Comparison of ENCODE assay signal across 8 cellular contexts in the genomic region with DNA sequence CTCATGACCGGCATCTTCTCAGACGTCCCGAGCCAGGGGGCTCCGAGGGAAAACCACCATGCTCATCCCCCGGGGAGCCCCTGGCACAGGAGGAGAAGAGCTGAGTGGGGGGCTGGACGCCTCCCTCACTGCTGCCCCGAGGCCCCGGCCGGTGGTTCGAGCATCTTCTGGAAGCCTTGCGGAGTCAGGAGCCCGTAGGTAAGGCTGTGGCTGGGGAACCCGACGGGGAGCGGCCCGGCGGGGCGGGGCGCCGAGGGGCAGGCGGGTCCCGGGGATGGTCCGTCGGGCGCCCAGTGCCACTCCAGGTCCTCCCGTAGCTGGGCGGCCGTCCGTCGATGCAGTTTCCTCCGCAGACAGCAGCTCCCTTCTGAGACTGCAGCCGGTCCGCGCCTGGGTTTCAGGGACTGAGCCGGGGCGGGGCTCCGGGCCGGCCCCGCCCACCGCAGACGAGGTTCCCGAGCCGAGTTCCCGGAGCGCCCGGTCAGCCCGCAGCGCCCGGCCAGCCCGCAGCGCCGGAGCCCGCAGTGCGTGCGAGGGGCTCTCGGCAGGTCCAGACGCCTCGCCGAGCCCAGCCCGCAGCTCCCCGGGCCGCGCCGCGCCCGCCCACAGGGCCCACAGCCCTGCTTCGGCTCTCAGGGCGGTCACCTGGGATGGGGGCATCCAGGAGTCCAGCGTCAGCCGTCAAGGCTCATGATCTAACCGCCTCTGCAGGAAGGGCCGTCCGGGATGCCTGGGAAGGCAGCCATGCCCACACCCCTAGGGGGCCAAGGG. TPM values are rescaled to one million over a fixed set of nuclear protein-coding genes. Genes with fewer than 3 reads are reported as not detected.
A peak's percentile ranks its signal among the peaks of the same experiment; 100 is the strongest.
DNase-seq lines count a peak whose midpoint lies in the region; ATAC-seq and TF ChIP-seq lines count a peak whose summit lies in the region.

Gene PGF, minus strand, starts transcription at position 369 of the 771 bp plus-strand sequence. Its CDS starts 355 bp downstream, at position 14.

- H3K27me3 Mint-ChIP-seq in WTC11 (ENCODE audit: low read depth) = peaks cover 15% of the 10 kb centered on the region
- peaks cover 7 to 29% of the 10 kb centered on the region in 2 donors for H3K27me3 Mint-ChIP-seq in effector memory CD8-positive, alpha-beta T cell

- TF ChIP-seq RAD21 in Ishikawa (IDR thresholded peaks at IDR 0.05; ENCODE audit: low read depth) = no peak

- POLR2A ChIA-PET in WTC11 (lab: Charles Lee) = interaction anchor here (0.6 to 1.0 kb wide), 5 partner anchors 10 to 340 kb away, joined by 3 to 7 read pairs (median 4); partner anchors contain the start of gene RPS6KL1

- no peak for TF ChIP-seq EP300 in Ishikawa (IDR thresholded peaks at IDR 0.05; ENCODE audit: borderline replicate concordance)
- TF ChIP-seq EP300 in suprapubic skin (IDR thresholded peaks at IDR 0.05) = no peak

- peak within 1 kb of the TSS; percentile 50 for H3K4me3 Mint-ChIP-seq in WTC11
- H3K4me3 Mint-ChIP-seq in effector memory CD8-positive, alpha-beta T cell = peak within 1 kb of the TSS; percentile 33 to 55

- no peaks in the 10 kb centered on the region for H3K9me3 Mint-ChIP-seq in WTC11
- H3K9me3 Mint-ChIP-seq in effector memory CD8-positive, alpha-beta T cell = no peaks in the 10 kb centered on the region

- peak in 1 of 2 donors; percentile 28 for TF ChIP-seq POLR2A in suprapubic skin (IDR thresholded peaks at IDR 0.05)

- WGBS in lung, 2 donors = 5 to 8% methylated on average over 56 to 73 of the region's 73 CpGs
- WGBS in suprapubic skin = 3% methylated on average over 35 of the region's 73 CpGs

- H3K27ac Mint-ChIP-seq in WTC11 = no peak within 1 kb of the TSS
- no peak within 1 kb of the TSS for H3K27ac Mint-ChIP-seq in effector memory CD8-positive, alpha-beta T cell

- ATAC-seq in WTC11 (peak; percentile 76), lung (ENCODE audit: insufficient read depth, low FRiP score) (peak; percentile 84), GM21390 (IDR thresholded peaks at IDR 0.05; ENCODE audit: unreplicated experiment) (no peak)
- peak; percentile 71 for ATAC-seq in effector memory CD8-positive, alpha-beta T cell (replicated peaks)

- H3K27me3 ChIP-seq in lung (ENCODE audit: control insufficient read depth, insufficient read depth) = no peaks in the 10 kb centered on the region
- no peaks in the 10 kb centered on the region for H3K27me3 ChIP-seq in suprapubic skin

- H3K27ac ChIP-seq in lung (ENCODE audit: low read depth in 1 of 2, low read length in 1 of 2) (peak within 1 kb of the TSS; percentile 8 to 56), suprapubic skin (no peak within 1 kb of the TSS)

- peaks cover 0 to 10% of the 10 kb centered on the region in 2 donors for H3K4me1 ChIP-seq in lung (ENCODE audit: control insufficient read depth in 2 of 2, insufficient read depth in 2 of 2, low read length in 2 of 2)
- peaks cover 42% of the 10 kb centered on the region for H3K4me1 ChIP-seq in suprapubic skin

- peaks cover 12% of the 10 kb centered on the region for H3K4me1 Mint-ChIP-seq in WTC11
- peaks cover 0 to 2% of the 10 kb centered on the region in 2 donors for H3K4me1 Mint-ChIP-seq in effector memory CD8-positive, alpha-beta T cell (ENCODE audit: low read depth in 2 of 2)

- no peaks in the 10 kb centered on the region for H3K36me3 Mint-ChIP-seq in WTC11
- H3K36me3 Mint-ChIP-seq in effector memory CD8-positive, alpha-beta T cell (ENCODE audit: insufficient read depth) = no peaks in the 10 kb centered on the region

- H3K36me3 ChIP-seq in lung (ENCODE audit: control insufficient read depth in 2 of 2, insufficient read depth in 2 of 2, low read length in 2 of 2) (no peaks in the 10 kb centered on the region), suprapubic skin (no peaks in the 10 kb centered on the region)

- H3K4me3 ChIP-seq in lung = peak within 1 kb of the TSS; percentile 45
- peak within 1 kb of the TSS; percentile 68 for H3K4me3 ChIP-seq in suprapubic skin

- TF ChIP-seq CTCF in WTC11 (IDR thresholded peaks at IDR 0.05) (no peak), lung (IDR thresholded peaks at IDR 0.05; ENCODE audit: control extremely low read depth, extremely low read depth) (no peak), suprapubic skin (IDR thresholded peaks at IDR 0.05) (no peak)

- H3K9me3 ChIP-seq in lung (ENCODE audit: control insufficient read depth in 2 of 2, insufficient read depth in 1 of 2, low read length in 1 of 2) (no peaks in the 10 kb centered on the region), suprapubic skin (no peaks in the 10 kb centered on the region)

- CTCF ChIA-PET in WTC11 (lab: Charles Lee) = interaction anchor here (0.6 to 3.0 kb wide), 7 partner anchors 9 to 133 kb away, joined by 3 to 54 read pairs (median 7); partner anchors contain the start of genes EIF2B2 and RPS6KL1

- peak; percentile 89 for DNase-seq in GM03348 (ENCODE audit: low spot score)
- DNase-seq in WTC11 (ENCODE audit: low spot score) = peak; percentile 80
- peak in 1 of 3 experiments; percentile 8 for DNase-seq in effector memory CD8-positive, alpha-beta T cell
- peak; percentile 52 for DNase-seq in lung (ENCODE audit: low spot score)
- DNase-seq in suprapubic skin (ENCODE audit: low spot score in 2 of 2) = no peak
- DNase-seq in inferior parietal cortex (ENCODE audit: extremely low spot score) = no peak

TF ChIP-seq in Ishikawa, 13 proteins besides CTCF, POLR2A, EP300 and RAD21:
- TF ChIP-seq FOXM1 (IDR thresholded peaks at IDR 0.05; ENCODE audit: borderline replicate concordance, low read depth) = no peak
- peak; percentile 55; the same call in 1 of the 2 replicates for TF ChIP-seq TAF1 (IDR thresholded peaks at IDR 0.05; ENCODE audit: low read depth)
- TF ChIP-seq, protein P1, sequence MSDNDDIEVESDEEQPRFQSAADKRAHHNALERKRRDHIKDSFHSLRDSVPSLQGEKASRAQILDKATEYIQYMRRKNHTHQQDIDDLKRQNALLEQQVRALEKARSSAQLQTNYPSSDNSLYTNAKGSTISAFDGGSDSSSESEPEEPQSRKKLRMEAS (IDR thresholded peaks at IDR 0.05) = peak; percentile 18; the same call in 1 of the 2 replicates
- no peak for TF ChIP-seq CEBPB (IDR thresholded peaks at IDR 0.05)
TF ChIP-seq in Ishikawa: peak in this region for 2.

TF ChIP-seq in WTC11, 78 proteins besides CTCF, POLR2A, EP300 and RAD21 (continues in another document):
- TF ChIP-seq, protein P1 (CRISPR knock-in tag; IDR thresholded peaks at IDR 0.05) = 0 out of 2 replicates have a peak, but pooled peaks have one; percentile 1
- TF ChIP-seq ZNF138 (CRISPR knock-in tag; conservative IDR thresholded peaks at IDR 0.05) = 0 out of 2 replicates have a peak, but pooled peaks have one; percentile 34
- no peak for TF ChIP-seq HMGA2 (CRISPR knock-in tag; IDR thresholded peaks at IDR 0.05)
- TF ChIP-seq, protein P2, sequence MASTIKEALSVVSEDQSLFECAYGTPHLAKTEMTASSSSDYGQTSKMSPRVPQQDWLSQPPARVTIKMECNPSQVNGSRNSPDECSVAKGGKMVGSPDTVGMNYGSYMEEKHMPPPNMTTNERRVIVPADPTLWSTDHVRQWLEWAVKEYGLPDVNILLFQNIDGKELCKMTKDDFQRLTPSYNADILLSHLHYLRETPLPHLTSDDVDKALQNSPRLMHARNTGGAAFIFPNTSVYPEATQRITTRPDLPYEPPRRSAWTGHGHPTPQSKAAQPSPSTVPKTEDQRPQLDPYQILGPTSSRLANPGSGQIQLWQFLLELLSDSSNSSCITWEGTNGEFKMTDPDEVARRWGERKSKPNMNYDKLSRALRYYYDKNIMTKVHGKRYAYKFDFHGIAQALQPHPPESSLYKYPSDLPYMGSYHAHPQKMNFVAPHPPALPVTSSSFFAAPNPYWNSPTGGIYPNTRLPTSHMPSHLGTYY (CRISPR knock-in tag; IDR thresholded peaks at IDR 0.05) = no peak
- TF ChIP-seq SP1 (CRISPR knock-in tag; conservative IDR thresholded peaks at IDR 0.05) = 0 out of 2 replicates have a peak, but pooled peaks have one; percentile 12
- TF ChIP-seq RORB (CRISPR knock-in tag; IDR thresholded peaks at IDR 0.05) = no peak
- 0 out of 2 replicates have a peak, but pooled peaks have one; percentile 38 for TF ChIP-seq E2F5 (CRISPR knock-in tag; IDR thresholded peaks at IDR 0.05)
- no peak for TF ChIP-seq ESRRA (CRISPR knock-in tag; IDR thresholded peaks at IDR 0.05; ENCODE audit: borderline replicate concordance)
- peak; percentile 31; the same call in 1 of the 2 replicates for TF ChIP-seq KAT7 (CRISPR knock-in tag; IDR thresholded peaks at IDR 0.05; ENCODE audit: borderline replicate concordance)
- TF ChIP-seq AR (CRISPR knock-in tag; IDR thresholded peaks at IDR 0.05) = no peak

RNA-seq across cellular contexts. Expression of gene PGF, which starts in this region (rescaled TPM):
- 5.0 to 6.7 TPM (median 6.5 TPM) in 3 replicates for total RNA-seq in WTC11 (2021)
- total RNA-seq in lung = 1 to 10 TPM; 4.9 to 8.7 TPM
- 1 to 10 TPM; 3.0 to 10.0 TPM for polyA plus RNA-seq in lung
- 10 to 100 TPM in 1 of 4 donors, 1 to 10 TPM in 3; 3.5 to 10.5 (median 7.9) TPM for total RNA-seq in suprapubic skin

Comparison
In these comparisons a context has a peak if more than half of its experiments do, and no peak if none do; other contexts are left out.
1. DNase-seq: peak in GM03348 (single experiment), WTC11 (single experiment) and lung (single experiment); none in suprapubic skin (0 of 2) and inferior parietal cortex (single experiment).